In the genomic region with DNA sequence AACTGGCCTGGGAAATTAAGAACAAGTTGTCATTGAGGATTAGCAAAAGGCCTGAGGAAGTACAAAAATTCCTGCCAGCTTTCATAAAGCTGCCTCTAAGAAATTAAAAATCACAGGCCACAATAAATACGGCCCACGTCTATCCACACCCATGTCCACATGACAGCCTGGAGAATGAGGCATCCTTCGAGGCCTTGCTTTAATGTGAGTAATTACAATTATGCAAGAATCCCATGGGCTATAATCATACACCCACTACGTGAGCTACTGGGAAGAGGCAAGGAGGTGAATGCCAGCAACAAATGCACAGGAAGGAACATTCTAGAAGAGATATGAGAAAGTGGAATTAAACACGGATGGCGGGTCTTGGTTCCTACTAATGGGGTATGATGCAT, we compare ENCODE assay signal across 20 cellular contexts.
DNase-seq lines count a peak whose midpoint lies in the region; ATAC-seq and TF ChIP-seq lines count a peak whose summit lies in the region.
"Had no signal": no experiment of that assay in that cellular context is flagged by ENCODE, and none has a peak within 500 bp of the region (broad histone marks: within the 10 kb centered on the region; RNA-seq: fewer than 3 reads in every experiment).

No MANE protein-coding gene starts in this region.

- H3K9ac ChIP-seq in smooth muscle cell (ENCODE audit: low read depth) = no peak overlapping the region
- H3K9ac ChIP-seq: KMS-11 had no signal

- ATAC-seq in heart left ventricle (peak in 3 of 4 donors; percentile 44 to 93 (median 67)), Right ventricle myocardium superior (ENCODE audit: poor library complexity) (no peak), HG02763 (IDR thresholded peaks at IDR 0.05; ENCODE audit: unreplicated experiment) (no peak)
- ATAC-seq: activated T-cell treated with anti-CD3 and anti-CD28 coated beads, Interleukin-2, amount 50 U/mL, for 4 hours; effector memory CD8-positive, alpha-beta T cell; PC-3 had no signal

- H2AFZ ChIP-seq in smooth muscle cell (ENCODE audit: low read depth) = peak overlapping the region; percentile 9

- H3F3A ChIP-seq in smooth muscle cell (ENCODE audit: low read depth) = no peaks in the 10 kb centered on the region

- WGBS in heart left ventricle, 4 donors = 58 to 73% (median 68%) methylated on average over 6 of the region's 6 CpGs
- WGBS in smooth muscle cell (ENCODE audit: low lambda C conversion rate) = 54% methylated on average over 6 of the region's 6 CpGs

- TF ChIP-seq CTCF in heart left ventricle (IDR thresholded peaks at IDR 0.05) (no peak), smooth muscle cell (IDR thresholded peaks at IDR 0.05; ENCODE audit: borderline replicate concordance, insufficient read depth, poor library complexity, severe bottlenecking) (no peak)

- H3K9me3 ChIP-seq in heart left ventricle (peaks cover 0 to 12% (median 7%) of the 10 kb centered on the region in 12 donors), smooth muscle cell (replicated peaks; ENCODE audit: low read depth) (no peaks in the 10 kb centered on the region)

- H4K20me1 ChIP-seq in smooth muscle cell (ENCODE audit: low read depth) = no peaks in the 10 kb centered on the region

- H3K4me3 ChIP-seq in heart left ventricle = no peak overlapping the region
- H3K4me3 ChIP-seq in smooth muscle cell = no peak overlapping the region
- H3K4me3 ChIP-seq: transverse colon had no signal

- intact Hi-C loops in heart left ventricle (cut with DNase I) = no loop called here
- intact Hi-C loops in Right ventricle myocardium superior (cut with DNase I) = no loop called here

- H3K27me3 ChIP-seq in heart left ventricle (no peaks in the 10 kb centered on the region), smooth muscle cell (ENCODE audit: low read depth) (no peaks in the 10 kb centered on the region)
- H3K27me3 ChIP-seq: brain microvascular endothelial cell, transverse colon had no signal

- H3K27ac ChIP-seq in heart left ventricle (peak overlapping the region in 4 of 12 donors; percentile 17 to 62 (median 38)), smooth muscle cell (ENCODE audit: low read depth) (no peak overlapping the region)
- H3K27ac ChIP-seq: brain microvascular endothelial cell, KMS-11, transverse colon had no signal

- H3K79me2 ChIP-seq in smooth muscle cell (ENCODE audit: low read depth) = no peaks in the 10 kb centered on the region

- DNase-seq in heart left ventricle (no peak), Right ventricle myocardium superior (no peak), amniotic epithelial cell (ENCODE audit: low read depth) (peak; percentile 86), foreskin melanocyte (peak; percentile 50), smooth muscle cell (lab: John Stamatoyannopoulos, UW; ENCODE audit: unreplicated experiment) (no peak), SKM-1 (lab: John Stamatoyannopoulos, UW; ENCODE audit: unreplicated experiment) (no peak)
- DNase-seq in activated naive CD4-positive, alpha-beta T cell treated with anti-CD3 and anti-CD28 coated beads, Interleukin-2, amount 50 U/mL, for 16 hours = no peak
- DNase-seq: 8988T; activated CD4-positive, alpha-beta memory T cell treated with anti-CD3 and anti-CD28 coated beads, Interleukin-2, amount 10 ng/mL, durations not matched to agents 7 days and 5 days; activated T-cell treated with anti-CD3 and anti-CD28 coated beads, Interleukin-2, amount 50 U/mL, for 4 hours; brain microvascular endothelial cell; effector memory CD8-positive, alpha-beta T cell; glutamatergic neuron; NCI-H1105 treated with DMSO at 0.1 percent for 48 hours; NCI-H774; PC-3; stimulated activated CD4-positive, alpha-beta T cell treated with anti-CD3 and anti-CD28 coated beads, Interleukin-4, amount 100 ng/mL, for 4 hours; transverse colon had no signal

- H3K4me2 ChIP-seq in smooth muscle cell = no peak overlapping the region
- H3K4me2 ChIP-seq: KMS-11 had no signal

- no peak for TF ChIP-seq POLR2A in heart left ventricle (IDR thresholded peaks at IDR 0.05)

- H3K4me1 ChIP-seq in heart left ventricle = peaks cover 0 to 14% (median 0%) of the 10 kb centered on the region in 12 donors
- no peaks in the 10 kb centered on the region for H3K4me1 ChIP-seq in smooth muscle cell (ENCODE audit: low read depth)
- H3K4me1 ChIP-seq: transverse colon had no signal

- H3K36me3 ChIP-seq in heart left ventricle = no peaks in the 10 kb centered on the region
- no peaks in the 10 kb centered on the region for H3K36me3 ChIP-seq in smooth muscle cell (ENCODE audit: low read depth)
- H3K36me3 ChIP-seq: brain microvascular endothelial cell, transverse colon had no signal

Comparison
In these comparisons a context has a peak if more than half of its experiments do, and no peak if none do; other contexts are left out.
1. ATAC-seq: peak in heart left ventricle (3 of 4); none in Right ventricle myocardium superior (single experiment) and HG02763 (single experiment).
2. DNase-seq: peak in amniotic epithelial cell (single experiment) and foreskin melanocyte (single experiment); none in heart left ventricle (0 of 5), Right ventricle myocardium superior (single experiment), smooth muscle cell (single experiment), activated naive CD4-positive, alpha-beta T cell treated with anti-CD3 and anti-CD28 coated beads, Interleukin-2, amount 50 U/mL, for 16 hours (single experiment) and SKM-1 (single experiment).